ENCODE assay signal across 28 cellular contexts in the genomic region with DNA sequence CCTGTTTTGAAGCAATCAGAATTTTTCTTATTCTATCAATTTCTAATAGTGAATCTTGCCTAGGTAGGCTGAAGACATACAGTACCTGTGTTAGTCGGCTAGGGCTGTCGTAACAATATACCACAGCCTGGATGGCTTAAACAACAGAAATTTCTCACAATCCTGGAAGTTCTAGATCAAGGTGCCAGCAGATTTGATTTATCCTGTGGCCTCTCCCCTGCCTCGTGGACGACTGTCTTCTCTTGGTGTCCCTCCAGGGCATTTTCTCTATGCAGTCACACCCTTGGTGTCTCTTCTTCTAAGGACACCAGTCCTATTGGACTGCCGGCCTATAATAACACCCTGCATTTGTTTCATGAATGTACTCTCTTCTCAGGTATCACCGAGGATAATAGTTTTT. TPM values are rescaled to one million over a fixed set of nuclear protein-coding genes. Genes with fewer than 3 reads are reported as not detected.
A peak's percentile ranks its signal among the peaks of the same experiment; 100 is the strongest.
DNase-seq lines count a peak whose midpoint lies in the region; ATAC-seq, FAIRE-seq and TF ChIP-seq lines count a peak whose summit lies in the region.
"Had no signal": no experiment of that assay in that cellular context is flagged by ENCODE, and none has a peak within 500 bp of the region (broad histone marks: within the 10 kb centered on the region; RNA-seq: fewer than 3 reads in every experiment).

No MANE protein-coding gene starts in this region.

- peaks cover 34% of the 10 kb centered on the region for H3K4me1 ChIP-seq in CD4-positive, CD25-positive, alpha-beta regulatory T cell (ENCODE audit: control insufficient read depth, insufficient read depth, low read length, poor library complexity, severe bottlenecking)
- peaks cover 31% of the 10 kb centered on the region for H3K4me1 ChIP-seq in CD4-positive, alpha-beta memory T cell (ENCODE audit: insufficient read depth, low read length)

- intact Hi-C loops in CD4-positive, alpha-beta memory T cell (cut with micrococcal nuclease): loop anchor here (5.0 kb wide), 2 partner anchors 383 to 1722 kb away; partner anchors contain the start of genes RPP38 and TRDMT1
- intact Hi-C loops in activated B cell treated with CpG ODN at 0.5 μM for 24 hours (cut with micrococcal nuclease): no loop called here
- intact Hi-C loops in natural killer cell (cut with micrococcal nuclease): loop anchor here (5.0 kb wide), 1 partner anchor 823 kb away; the partner anchor contains the start of gene STAM

- no peak overlapping the region for H3K27ac Mint-ChIP-seq in CD4-positive, CD25-positive, alpha-beta regulatory T cell
- H3K27ac Mint-ChIP-seq in CD4-positive, alpha-beta memory T cell: peak overlapping the region in 2 of 7 donors; percentile 49 to 58
- H3K27ac Mint-ChIP-seq in activated B cell treated with CpG ODN at 0.5 μM for 24 hours (no peak overlapping the region), natural killer cell (peak overlapping the region in 1 of 2 donors; percentile 91)
- H3K27ac Mint-ChIP-seq: H9 had no signal

- CTCF ChIA-PET in CD4-positive, alpha-beta memory T cell (lab: Charles Lee; ENCODE audit: partially characterized antibody): no interaction called here
- CTCF ChIA-PET in activated B cell treated with CpG ODN at 0.5 μM for 24 hours (lab: Charles Lee): no interaction called here

- H3K27me3 Mint-ChIP-seq in CD4-positive, CD25-positive, alpha-beta regulatory T cell: no peaks in the 10 kb centered on the region
- H3K27me3 Mint-ChIP-seq in CD4-positive, alpha-beta memory T cell: no peaks in the 10 kb centered on the region
- H3K27me3 Mint-ChIP-seq in activated B cell treated with CpG ODN at 0.5 μM for 24 hours (no peaks in the 10 kb centered on the region), natural killer cell (ENCODE audit: low read depth in 2 of 2) (peaks cover 4 to 29% of the 10 kb centered on the region in 2 donors)
- H3K27me3 Mint-ChIP-seq: IgD-negative memory B cell had no signal

- peaks cover 0 to 17% of the 10 kb centered on the region in 2 experiments for H3K9me3 ChIP-seq in CD4-positive, CD25-positive, alpha-beta regulatory T cell (ENCODE audit: control insufficient read depth in 2 of 2, low read length in 2 of 2)
- H3K9me3 ChIP-seq in CD4-positive, alpha-beta memory T cell (ENCODE audit: control insufficient read depth in 1 of 2, low read length in 2 of 2): peaks cover 0 to 7% of the 10 kb centered on the region in 2 donors

- peaks cover 7% of the 10 kb centered on the region for H3K36me3 ChIP-seq in CD4-positive, CD25-positive, alpha-beta regulatory T cell (ENCODE audit: control insufficient read depth, insufficient read depth, low read length)
- H3K36me3 ChIP-seq in CD4-positive, alpha-beta memory T cell (ENCODE audit: insufficient read depth, low read length): no peaks in the 10 kb centered on the region
- H3K36me3 ChIP-seq: breast epithelium, right atrium auricular region had no signal

- TF ChIP-seq CTCF in activated B cell treated with CpG ODN at 0.5 μM for 24 hours (IDR thresholded peaks at IDR 0.05) (no peak), natural killer cell (IDR thresholded peaks at IDR 0.05) (no peak)

- H3K4me1 Mint-ChIP-seq in CD4-positive, CD25-positive, alpha-beta regulatory T cell: peaks cover 10 to 38% (median 23%) of the 10 kb centered on the region in 4 donors
- H3K4me1 Mint-ChIP-seq in CD4-positive, alpha-beta memory T cell: peaks cover 19 to 45% (median 29%) of the 10 kb centered on the region in 4 donors
- peaks cover 24% of the 10 kb centered on the region for H3K4me1 Mint-ChIP-seq in activated B cell treated with CpG ODN at 0.5 μM for 24 hours
- peaks cover 28 to 40% of the 10 kb centered on the region in 2 donors for H3K4me1 Mint-ChIP-seq in natural killer cell

- no peak overlapping the region for H3K27ac ChIP-seq in CD4-positive, CD25-positive, alpha-beta regulatory T cell (ENCODE audit: insufficient read depth, low read length, poor library complexity, severe bottlenecking)
- no peak overlapping the region for H3K27ac ChIP-seq in CD4-positive, alpha-beta memory T cell (ENCODE audit: low read depth, low read length)
- H3K27ac ChIP-seq: C4-2B had no signal

- no peak overlapping the region for H3K4me3 ChIP-seq in CD4-positive, CD25-positive, alpha-beta regulatory T cell (ENCODE audit: low read depth, low read length)
- H3K4me3 ChIP-seq in CD4-positive, alpha-beta memory T cell (ENCODE audit: low read length in 2 of 2): no peak overlapping the region
- H3K4me3 ChIP-seq: right atrium auricular region had no signal

- POLR2A ChIA-PET in CD4-positive, alpha-beta memory T cell (lab: Charles Lee; ENCODE audit: partially characterized antibody): no interaction called here
- POLR2A ChIA-PET in activated B cell treated with CpG ODN at 0.5 μM for 24 hours (lab: Charles Lee): no interaction called here

- ATAC-seq in CD4-positive, CD25-positive, alpha-beta regulatory T cell (ENCODE audit: low read depth in 2 of 2): no peak
- no peak for ATAC-seq in activated B cell treated with CpG ODN at 0.5 μM for 24 hours (ENCODE audit: low read depth)
- no peak for ATAC-seq in natural killer cell
- no peak for ATAC-seq in GM21723 (IDR thresholded peaks at IDR 0.05; ENCODE audit: unreplicated experiment)
- ATAC-seq: activated CD8-positive, alpha-beta T cell treated with anti-CD3 and anti-CD28 coated beads, Interleukin-2, amount 10 ng/mL, durations not matched to agents 7 days and 5 days had no signal

- FAIRE-seq in GM19239 (lab: Jason Lieb, UNC): no peak
- FAIRE-seq: colon, kidney, RCC 7860 had no signal

- peaks cover 4% of the 10 kb centered on the region for H3K27me3 ChIP-seq in CD4-positive, CD25-positive, alpha-beta regulatory T cell (ENCODE audit: control insufficient read depth, insufficient read depth, low read length)
- no peaks in the 10 kb centered on the region for H3K27me3 ChIP-seq in CD4-positive, alpha-beta memory T cell (ENCODE audit: insufficient read depth, low read length)
- H3K27me3 ChIP-seq: breast epithelium, right atrium auricular region had no signal

- peaks cover 2 to 14% (median 9%) of the 10 kb centered on the region in 7 donors for H3K9me3 Mint-ChIP-seq in CD4-positive, CD25-positive, alpha-beta regulatory T cell
- H3K9me3 Mint-ChIP-seq in CD4-positive, alpha-beta memory T cell: peaks cover 0 to 20% (median 13%) of the 10 kb centered on the region in 8 donors
- H3K9me3 Mint-ChIP-seq in activated B cell treated with CpG ODN at 0.5 μM for 24 hours (peaks cover 16% of the 10 kb centered on the region), natural killer cell (peaks cover 6 to 8% of the 10 kb centered on the region in 2 donors)

- peak overlapping the region; percentile 64 to 96 (median 90) for H3K4me3 Mint-ChIP-seq in CD4-positive, CD25-positive, alpha-beta regulatory T cell
- H3K4me3 Mint-ChIP-seq in CD4-positive, alpha-beta memory T cell: peak overlapping the region in 6 of 8 donors; percentile 14 to 97 (median 27)
- peak overlapping the region; percentile 36 for H3K4me3 Mint-ChIP-seq in activated B cell treated with CpG ODN at 0.5 μM for 24 hours
- peak overlapping the region; percentile 96 for H3K4me3 Mint-ChIP-seq in natural killer cell

- H3K36me3 Mint-ChIP-seq in CD4-positive, CD25-positive, alpha-beta regulatory T cell: peaks cover 27% of the 10 kb centered on the region
- peaks cover 29 to 31% of the 10 kb centered on the region in 2 donors for H3K36me3 Mint-ChIP-seq in CD4-positive, alpha-beta memory T cell
- H3K36me3 Mint-ChIP-seq in activated B cell treated with CpG ODN at 0.5 μM for 24 hours (ENCODE audit: low read depth) (peaks cover 30% of the 10 kb centered on the region), natural killer cell (peaks cover 20% of the 10 kb centered on the region)

- no peak for DNase-seq in CD4-positive, CD25-positive, alpha-beta regulatory T cell
- DNase-seq in CD4-positive, alpha-beta memory T cell: no peak
- DNase-seq in activated B cell treated with CpG ODN at 0.5 μM for 24 hours (no peak), natural killer cell (no peak), inferior parietal cortex (ENCODE audit: extremely low spot score) (no peak), GM19239 (ENCODE audit: insufficient read length, low spot score) (no peak)
- DNase-seq: activated CD4-positive, CD25-positive, alpha-beta regulatory T cell; activated CD8-positive, alpha-beta T cell treated with anti-CD3 and anti-CD28 coated beads, Interleukin-2, amount 10 ng/mL, durations not matched to agents 7 days and 5 days; activated gamma-delta T cell treated with Interleukin-2 at 50 U/mL for 16 hours; amniotic stem cell; DMS 273 treated with DMSO at 0.1 percent for 48 hours; effector CD8-positive, alpha-beta T cell; H9; kidney; midbrain; NCI-H1092 treated with DMSO at 0.1 percent for 48 hours; NCI-H187; NCI-H526 treated with DMSO at 0.1 percent for 48 hours; SIG-M5; stimulated activated CD4-positive, alpha-beta T cell treated with anti-CD3 and anti-CD28 coated beads, Interleukin-2, amount 100 ng/mL, for 48 hours; SW 1271 had no signal

RNA-seq across cellular contexts. Expression of gene RSU1, which starts 1.8 kb away (rescaled TPM):
- total RNA-seq in CD4-positive, CD25-positive, alpha-beta regulatory T cell: 69.2 TPM
- polyA plus RNA-seq in CD4-positive, CD25-positive, alpha-beta regulatory T cell: 100 to 1,000 TPM; 117 to 165 (median 146) TPM
- 10 to 100 TPM; 53.6 to 54.7 TPM for total RNA-seq in CD4-positive, alpha-beta memory T cell
- polyA plus RNA-seq in CD4-positive, alpha-beta memory T cell: 100 to 1,000 TPM; 136 to 186 TPM
- 59.2 and 60.7 TPM in 2 replicates for total RNA-seq in activated B cell treated with CpG ODN at 0.5 μM for 24 hours
- 10 to 100 TPM; 75.0 to 85.3 (median 80.0) TPM for total RNA-seq in natural killer cell

Comparison
In these comparisons a context has a peak if more than half of its experiments do, and no peak if none do; other contexts are left out.
1. H3K4me3 Mint-ChIP-seq: peak in every context shown above with its lines; median percentile 96 in natural killer cell; 90 in CD4-positive, CD25-positive, alpha-beta regulatory T cell; 36 in activated B cell treated with CpG ODN at 0.5 μM for 24 hours; 27 in CD4-positive, alpha-beta memory T cell.